23 cellular contexts compared by ENCODE assay signal in the genomic region with DNA sequence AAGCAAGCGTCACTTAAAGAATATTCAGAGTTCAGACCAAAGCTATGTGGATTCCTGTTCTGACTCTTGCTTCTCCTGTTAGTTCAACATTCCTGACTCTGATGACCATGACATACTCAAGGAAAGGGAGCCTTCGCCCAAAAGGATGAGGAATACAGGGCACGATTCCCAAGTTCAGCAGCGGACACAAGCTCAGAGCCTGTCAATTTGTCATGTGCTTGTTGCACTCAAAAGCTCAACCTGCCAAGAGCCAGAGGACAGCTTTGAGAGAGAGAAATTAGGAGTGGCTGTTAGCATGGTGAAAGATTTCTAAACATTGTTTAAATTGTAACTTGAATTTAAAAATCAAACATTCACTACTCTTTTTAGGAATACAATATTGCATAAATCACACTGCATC. TPM values are rescaled to one million over a fixed set of nuclear protein-coding genes. Genes with fewer than 3 reads are reported as not detected.
"Had no signal": no experiment of that assay in that cellular context is flagged by ENCODE, and none has a peak within 500 bp of the region (broad histone marks: within the 10 kb centered on the region; RNA-seq: fewer than 3 reads in every experiment).

No MANE protein-coding gene starts in this region.

- H3K36me3 ChIP-seq: MG63, SJSA1 had no signal

- H3K27ac ChIP-seq: SJSA1, SK-N-MC had no signal

- H3K27me3 ChIP-seq: MG63, SJSA1 had no signal

- DNase-seq: IMR-90, Karpas-422, KG1, MG63, NCI-H1092, NCI-H1105 treated with DMSO at 0.1 percent for 48 hours, NCI-H1436, NCI-H187, NCI-H2029, NCI-H2081 treated with DMSO at 0.1 percent for 48 hours, NCI-H2171 treated with DMSO at 0.1 percent for 48 hours, NCI-H2227 treated with DMSO at 0.1 percent for 48 hours, NCI-H510A, NCI-H524 treated with DMSO at 0.1 percent for 48 hours, NCI-H69, NCI-H774, Right ventricle myocardium superior, RPMI8226, SIG-M5 had no signal

- H3K9me3 ChIP-seq: MG63 had no signal

- H3K4me3 ChIP-seq: MG63, SJSA1, SK-N-MC had no signal

- H3K4me1 ChIP-seq: SJSA1 had no signal

- FAIRE-seq: RCC 7860 had no signal

RNA-seq across cellular contexts. Expression of a gene that starts 33.3 kb away (rescaled TPM):
- total RNA-seq: HT-29 had no signal
